In genomic region chr18:62324917-62325805, GRCh38 we compare ENCODE assay signal across 8 cellular contexts. TPM values are rescaled to one million over a fixed set of nuclear protein-coding genes. Genes with fewer than 3 reads are reported as not detected.
DNase-seq lines count a peak whose midpoint lies in the region; ATAC-seq and TF ChIP-seq lines count a peak whose summit lies in the region.

TSS of gene TNFRSF11A (plus strand) at chr18:62325310. CDS start at chr18:62325353, 43 bp downstream.

- peak within 1 kb of the TSS; percentile 52 for H3K9ac ChIP-seq in OCI-LY3 (ENCODE audit: low read length)

- H4K20me1 ChIP-seq in OCI-LY3 (ENCODE audit: insufficient read depth, low read length), result peaks cover 7% of the 10 kb centered on the region; the same call in 1 of the 2 replicates

- H3K79me2 ChIP-seq in OCI-LY3 (ENCODE audit: low read length), result no peaks in the 10 kb centered on the region

- H3K27me3 ChIP-seq in OCI-LY3 (ENCODE audit: low read depth, low read length), result peaks cover 85% of the 10 kb centered on the region

- peak within 1 kb of the TSS; percentile 72 for H2AFZ ChIP-seq in OCI-LY3 (ENCODE audit: low read depth, low read length)

- peak within 1 kb of the TSS; percentile 96 for H3K4me2 ChIP-seq in OCI-LY3 (ENCODE audit: low read length)

- H3K36me3 ChIP-seq in OCI-LY3 (replicated peaks; ENCODE audit: low read depth, low read length), result no peaks in the 10 kb centered on the region

- intact Hi-C loops in Right ventricle myocardium superior (cut with DNase I) (no loop called here), sciatic nerve (cut with DNase I) (no loop called here)

- peak; percentile 73 for ATAC-seq in GM19023 (IDR thresholded peaks at IDR 0.05; ENCODE audit: unreplicated experiment)
- ATAC-seq in HG03108 (IDR thresholded peaks at IDR 0.05; ENCODE audit: unreplicated experiment), result peak; percentile 70
- peak; percentile 75 for ATAC-seq in Right ventricle myocardium superior (ENCODE audit: poor library complexity)
- ATAC-seq in sciatic nerve, result peak; percentile 48

- no peak within 1 kb of the TSS for H3K27ac ChIP-seq in OCI-LY3 (ENCODE audit: low read length)

- peaks cover 31% of the 10 kb centered on the region for H3K4me1 ChIP-seq in OCI-LY3 (ENCODE audit: low read length)

- H3K9me3 ChIP-seq in OCI-LY3 (ENCODE audit: insufficient read depth, low read length), result no peaks in the 10 kb centered on the region

- peak; percentile 58 for TF ChIP-seq CTCF in OCI-LY3 (IDR thresholded peaks at IDR 0.05; ENCODE audit: low read depth, low read length)

- DNase-seq in AG08396 (ENCODE audit: low spot score), result peak; percentile 27
- peak; percentile 88 for DNase-seq in activated effector memory CD4-positive, alpha-beta T cell treated with anti-CD3 and anti-CD28 coated beads, Interleukin-2, amount 50 U/mL, for 16 hours
- peak; percentile 52 for DNase-seq in Right ventricle myocardium superior
- DNase-seq in sciatic nerve (ENCODE audit: low spot score), result no peak
- DNase-seq in middle frontal gyrus (ENCODE audit: extremely low spot score, low spot score), result no peak

- H3K4me3 ChIP-seq in OCI-LY3 (ENCODE audit: low read length), result peak within 1 kb of the TSS; percentile 78

RNA-seq across cellular contexts. Expression of gene TNFRSF11A, which starts in this region (rescaled TPM):
- total RNA-seq in Right ventricle myocardium superior (0.94 TPM), sciatic nerve (2.7 TPM)

Comparison
In these comparisons a context has a peak if more than half of its experiments do, and no peak if none do; other contexts are left out.
1. Peak in DNase-seq and ATAC-seq in Right ventricle myocardium superior; RNA of the gene not detected or under 1 TPM.
2. DNase-seq: peak in AG08396 (single experiment) and activated effector memory CD4-positive, alpha-beta T cell treated with anti-CD3 and anti-CD28 coated beads, Interleukin-2, amount 50 U/mL, for 16 hours (single experiment); none in sciatic nerve (single experiment) and middle frontal gyrus (single experiment).
3. Peak in every context shown above with its lines, with median percentiles within 50 percentile points of each other: ATAC-seq.